ENCODE assay signal across 28 cellular contexts in genomic region chr3:118607915-118608820, GRCh38.
"Had no signal": no experiment of that assay in that cellular context is flagged by ENCODE, and none has a peak within 500 bp of the region (broad histone marks: within the 10 kb centered on the region; RNA-seq: fewer than 3 reads in every experiment).

No MANE protein-coding gene starts in this region.

- H3K27me3 Mint-ChIP-seq: activated CD4-positive, alpha-beta memory T cell treated with anti-CD3 and anti-CD28 coated beads, Interleukin-2, amount 10 ng/mL, durations not matched to agents 7 days and 5 days; activated CD4-positive, alpha-beta T cell treated with anti-CD3 and anti-CD28 coated beads, Interleukin-2, amount 10 ng/mL, durations not matched to agents 7 days and 5 days; activated naive CD8-positive, alpha-beta T cell had no signal

- H3K4me3 ChIP-seq: cardiac muscle cell, colonic mucosa had no signal

- H3K27ac ChIP-seq: cardiac muscle cell, colonic mucosa had no signal

- H3K4me1 ChIP-seq: colonic mucosa had no signal

- H3K36me3 Mint-ChIP-seq: activated naive CD8-positive, alpha-beta T cell had no signal

- H3K27ac Mint-ChIP-seq: activated CD4-positive, alpha-beta memory T cell treated with anti-CD3 and anti-CD28 coated beads, Interleukin-2, amount 10 ng/mL, durations not matched to agents 7 days and 5 days; activated CD4-positive, alpha-beta T cell treated with anti-CD3 and anti-CD28 coated beads, Interleukin-2, amount 10 ng/mL, durations not matched to agents 7 days and 5 days; activated naive CD8-positive, alpha-beta T cell; activated T-helper 17 cell treated with anti-CD3 and anti-CD28 coated beads, Interleukin-2, amount 50 U/mL, for 72 hours had no signal

- H3K9me3 ChIP-seq: colonic mucosa had no signal

- DNase-seq: activated CD4-positive, alpha-beta memory T cell treated with anti-CD3 and anti-CD28 coated beads, Interleukin-2, amount 10 ng/mL, durations not matched to agents 7 days and 5 days; activated CD4-positive, alpha-beta T cell treated with anti-CD3 and anti-CD28 coated beads for 4 hours; activated CD4-positive, alpha-beta T cell treated with anti-CD3 and anti-CD28 coated beads, Interleukin-2, amount 10 ng/mL, durations not matched to agents 7 days and 5 days; activated CD4-positive, alpha-beta T cell treated with anti-CD3 and anti-CD28 coated beads, Interleukin-2, amount 50 U/mL, for 4 hours; activated CD4-positive, CD25-positive, alpha-beta regulatory T cell; activated CD4-positive, CD25-positive, alpha-beta regulatory T cell treated with anti-CD3 and anti-CD28 coated beads, Interleukin-2, amount 50 U/mL, for 72 hours; activated CD8-positive, alpha-beta memory T cell treated with anti-CD3 and anti-CD28 coated beads, Interleukin-2, amount 50 U/mL, for 48 hours; activated effector memory CD4-positive, alpha-beta T cell treated with Interleukin-2 at 50 U/mL for 16 hours; activated gamma-delta T cell treated with Interleukin-2 at 50 U/mL for 16 hours; activated naive CD4-positive, alpha-beta T cell treated with anti-CD3 and anti-CD28 coated beads, Interleukin-2, amount 50 U/mL, for 16 hours; activated naive CD4-positive, alpha-beta T cell treated with Interleukin-2 at 50 U/mL for 16 hours; activated T-cell treated with anti-CD3 and anti-CD28 coated beads for 4 hours; activated T-cell treated with anti-CD3 and anti-CD28 coated beads, Interleukin-2, amount 50 U/mL, for 4 hours; amniotic stem cell; anterior cingulate cortex; central memory CD4-positive, alpha-beta T cell; cerebellar nuclear complex; colonic mucosa; effector CD8-positive, alpha-beta T cell; foreskin fibroblast; head of caudate nucleus; T-helper 2 cell had no signal

- H3K4me1 Mint-ChIP-seq: activated CD4-positive, alpha-beta memory T cell treated with anti-CD3 and anti-CD28 coated beads, Interleukin-2, amount 10 ng/mL, durations not matched to agents 7 days and 5 days; activated CD4-positive, alpha-beta T cell treated with anti-CD3 and anti-CD28 coated beads, Interleukin-2, amount 10 ng/mL, durations not matched to agents 7 days and 5 days; activated T-helper 17 cell treated with anti-CD3 and anti-CD28 coated beads, Interleukin-2, amount 50 U/mL, for 72 hours had no signal

- H3K27me3 ChIP-seq: cardiac muscle cell, colonic mucosa had no signal

- H3K36me3 ChIP-seq: cardiac muscle cell, colonic mucosa had no signal

- H3K4me3 Mint-ChIP-seq: activated CD4-positive, alpha-beta memory T cell treated with anti-CD3 and anti-CD28 coated beads, Interleukin-2, amount 10 ng/mL, durations not matched to agents 7 days and 5 days; activated CD4-positive, alpha-beta T cell treated with anti-CD3 and anti-CD28 coated beads, Interleukin-2, amount 10 ng/mL, durations not matched to agents 7 days and 5 days; activated naive CD8-positive, alpha-beta T cell; activated T-cell treated with anti-CD3 and anti-CD28 coated beads, Interleukin-2, amount 50 U/mL, for 4 hours; activated T-helper 17 cell treated with anti-CD3 and anti-CD28 coated beads, Interleukin-2, amount 50 U/mL, for 72 hours had no signal

- ATAC-seq: activated T-cell treated with anti-CD3 and anti-CD28 coated beads, Interleukin-2, amount 50 U/mL, for 4 hours; activated T-helper 17 cell treated with anti-CD3 and anti-CD28 coated beads, Interleukin-2, amount 50 U/mL, for 72 hours; esophagus mucosa had no signal

- FAIRE-seq: astrocyte, frontal cortex had no signal
